3 cellular contexts compared by ENCODE assay signal in the genomic region with DNA sequence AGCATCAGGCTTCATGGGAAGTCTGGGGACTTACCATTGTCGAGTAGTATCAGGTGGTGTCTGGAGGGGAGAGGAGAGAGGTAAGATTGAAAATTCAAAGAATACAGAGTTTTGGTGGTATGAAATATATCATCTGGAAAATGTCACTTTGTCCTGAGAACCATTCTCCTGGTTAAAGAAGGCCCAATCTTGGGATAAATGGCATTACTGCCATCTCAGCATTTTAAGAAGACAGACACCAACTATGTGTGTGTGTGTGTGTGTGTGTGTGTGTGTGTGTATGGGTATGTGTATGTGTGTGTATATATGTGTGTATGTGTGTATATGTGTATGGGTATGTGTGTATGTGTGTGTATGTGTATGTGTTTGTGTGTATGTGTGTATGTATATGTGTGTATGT.
TF ChIP-seq lines count a peak whose summit lies in the region.

No MANE protein-coding gene starts in this region.

TF ChIP-seq in HepG2, 621 proteins besides CTCF, POLR2A, EP300 and RAD21:
- TF ChIP-seq, protein P1, sequence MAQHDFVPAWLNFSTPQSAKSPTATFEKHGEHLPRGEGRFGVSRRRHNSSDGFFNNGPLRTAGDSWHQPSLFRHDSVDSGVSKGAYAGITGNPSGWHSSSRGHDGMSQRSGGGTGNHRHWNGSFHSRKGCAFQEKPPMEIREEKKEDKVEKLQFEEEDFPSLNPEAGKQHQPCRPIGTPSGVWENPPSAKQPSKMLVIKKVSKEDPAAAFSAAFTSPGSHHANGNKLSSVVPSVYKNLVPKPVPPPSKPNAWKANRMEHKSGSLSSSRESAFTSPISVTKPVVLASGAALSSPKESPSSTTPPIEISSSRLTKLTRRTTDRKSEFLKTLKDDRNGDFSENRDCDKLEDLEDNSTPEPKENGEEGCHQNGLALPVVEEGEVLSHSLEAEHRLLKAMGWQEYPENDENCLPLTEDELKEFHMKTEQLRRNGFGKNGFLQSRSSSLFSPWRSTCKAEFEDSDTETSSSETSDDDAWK (CRISPR knock-in tag; IDR thresholded peaks at IDR 0.05) = no peak
- no peak for TF ChIP-seq WIZ (CRISPR knock-in tag; IDR thresholded peaks at IDR 0.05)
- TF ChIP-seq MAFF (IDR thresholded peaks at IDR 0.05; ENCODE audit: low read depth, low read length) = peak; percentile 72
- TF ChIP-seq, protein P2, sequence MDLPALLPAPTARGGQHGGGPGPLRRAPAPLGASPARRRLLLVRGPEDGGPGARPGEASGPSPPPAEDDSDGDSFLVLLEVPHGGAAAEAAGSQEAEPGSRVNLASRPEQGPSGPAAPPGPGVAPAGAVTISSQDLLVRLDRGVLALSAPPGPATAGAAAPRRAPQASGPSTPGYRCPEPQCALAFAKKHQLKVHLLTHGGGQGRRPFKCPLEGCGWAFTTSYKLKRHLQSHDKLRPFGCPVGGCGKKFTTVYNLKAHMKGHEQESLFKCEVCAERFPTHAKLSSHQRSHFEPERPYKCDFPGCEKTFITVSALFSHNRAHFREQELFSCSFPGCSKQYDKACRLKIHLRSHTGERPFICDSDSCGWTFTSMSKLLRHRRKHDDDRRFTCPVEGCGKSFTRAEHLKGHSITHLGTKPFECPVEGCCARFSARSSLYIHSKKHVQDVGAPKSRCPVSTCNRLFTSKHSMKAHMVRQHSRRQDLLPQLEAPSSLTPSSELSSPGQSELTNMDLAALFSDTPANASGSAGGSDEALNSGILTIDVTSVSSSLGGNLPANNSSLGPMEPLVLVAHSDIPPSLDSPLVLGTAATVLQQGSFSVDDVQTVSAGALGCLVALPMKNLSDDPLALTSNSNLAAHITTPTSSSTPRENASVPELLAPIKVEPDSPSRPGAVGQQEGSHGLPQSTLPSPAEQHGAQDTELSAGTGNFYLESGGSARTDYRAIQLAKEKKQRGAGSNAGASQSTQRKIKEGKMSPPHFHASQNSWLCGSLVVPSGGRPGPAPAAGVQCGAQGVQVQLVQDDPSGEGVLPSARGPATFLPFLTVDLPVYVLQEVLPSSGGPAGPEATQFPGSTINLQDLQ (CRISPR knock-in tag; IDR thresholded peaks at IDR 0.05) = no peak
- peak; percentile 57 to 85; a peak in 3 of 4 replicates for TF ChIP-seq MAFK (conservative IDR thresholded peaks at IDR 0.05 in 1 of 2, IDR thresholded peaks at IDR 0.05 in 1 of 2; ENCODE audit: low read length in 2 of 2)
- TF ChIP-seq KDM5B (CRISPR knock-in tag; IDR thresholded peaks at IDR 0.05; ENCODE audit: borderline replicate concordance) = no peak

TF ChIP-seq in IMR-90, 13 proteins besides CTCF, POLR2A, EP300 and RAD21:
- peak; percentile 83 for TF ChIP-seq MAFK (IDR thresholded peaks at IDR 0.05; ENCODE audit: low read depth, low read length)
- no peak for TF ChIP-seq NFE2L2 (IDR thresholded peaks at IDR 0.05; ENCODE audit: low read depth, low read length)
- no peak for TF ChIP-seq CHD1 (IDR thresholded peaks at IDR 0.05; ENCODE audit: low read depth, low read length)

TF ChIP-seq in K562, 482 proteins besides CTCF, POLR2A, EP300 and RAD21:
- TF ChIP-seq HDAC3 (IDR thresholded peaks at IDR 0.05; ENCODE audit: borderline replicate concordance, partially characterized antibody) (no peak), ZNF316 (IDR thresholded peaks at IDR 0.05) (peak; percentile 42), MAFG (tag; conservative IDR thresholded peaks at IDR 0.05) (peak; percentile 43), HIVEP1 (CRISPR knock-in tag; IDR thresholded peaks at IDR 0.05) (no peak), MAFK (IDR thresholded peaks at IDR 0.05; ENCODE audit: low read length) (peak; percentile 24; the same call in 1 of the 2 replicates), ZFPM2 (CRISPR knock-in tag; IDR thresholded peaks at IDR 0.05) (no peak), ZBED1 (IDR thresholded peaks at IDR 0.05) (no peak), RBM14 (IDR thresholded peaks at IDR 0.05; ENCODE audit: borderline replicate concordance, insufficient read depth, low read depth, low read length) (no peak), MAFF (IDR thresholded peaks at IDR 0.05; ENCODE audit: low read length) (0 out of 2 replicates have a peak, but pooled peaks have one; percentile 21)
- TF ChIP-seq, protein P3, sequence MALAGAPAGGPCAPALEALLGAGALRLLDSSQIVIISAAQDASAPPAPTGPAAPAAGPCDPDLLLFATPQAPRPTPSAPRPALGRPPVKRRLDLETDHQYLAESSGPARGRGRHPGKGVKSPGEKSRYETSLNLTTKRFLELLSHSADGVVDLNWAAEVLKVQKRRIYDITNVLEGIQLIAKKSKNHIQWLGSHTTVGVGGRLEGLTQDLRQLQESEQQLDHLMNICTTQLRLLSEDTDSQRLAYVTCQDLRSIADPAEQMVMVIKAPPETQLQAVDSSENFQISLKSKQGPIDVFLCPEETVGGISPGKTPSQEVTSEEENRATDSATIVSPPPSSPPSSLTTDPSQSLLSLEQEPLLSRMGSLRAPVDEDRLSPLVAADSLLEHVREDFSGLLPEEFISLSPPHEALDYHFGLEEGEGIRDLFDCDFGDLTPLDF (CRISPR knock-in tag; IDR thresholded peaks at IDR 0.05) = no peak
- TF ChIP-seq, protein P4, sequence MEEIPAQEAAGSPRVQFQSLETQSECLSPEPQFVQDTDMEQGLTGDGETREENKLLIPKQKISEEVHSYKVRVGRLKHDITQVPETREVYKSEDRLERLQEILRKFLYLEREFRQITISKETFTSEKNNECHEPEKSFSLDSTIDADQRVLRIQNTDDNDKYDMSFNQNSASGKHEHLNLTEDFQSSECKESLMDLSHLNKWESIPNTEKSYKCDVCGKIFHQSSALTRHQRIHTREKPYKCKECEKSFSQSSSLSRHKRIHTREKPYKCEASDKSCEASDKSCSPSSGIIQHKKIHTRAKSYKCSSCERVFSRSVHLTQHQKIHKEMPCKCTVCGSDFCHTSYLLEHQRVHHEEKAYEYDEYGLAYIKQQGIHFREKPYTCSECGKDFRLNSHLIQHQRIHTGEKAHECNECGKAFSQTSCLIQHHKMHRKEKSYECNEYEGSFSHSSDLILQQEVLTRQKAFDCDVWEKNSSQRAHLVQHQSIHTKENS (CRISPR knock-in tag; IDR thresholded peaks at IDR 0.05) = no peak
- TF ChIP-seq, protein P5, sequence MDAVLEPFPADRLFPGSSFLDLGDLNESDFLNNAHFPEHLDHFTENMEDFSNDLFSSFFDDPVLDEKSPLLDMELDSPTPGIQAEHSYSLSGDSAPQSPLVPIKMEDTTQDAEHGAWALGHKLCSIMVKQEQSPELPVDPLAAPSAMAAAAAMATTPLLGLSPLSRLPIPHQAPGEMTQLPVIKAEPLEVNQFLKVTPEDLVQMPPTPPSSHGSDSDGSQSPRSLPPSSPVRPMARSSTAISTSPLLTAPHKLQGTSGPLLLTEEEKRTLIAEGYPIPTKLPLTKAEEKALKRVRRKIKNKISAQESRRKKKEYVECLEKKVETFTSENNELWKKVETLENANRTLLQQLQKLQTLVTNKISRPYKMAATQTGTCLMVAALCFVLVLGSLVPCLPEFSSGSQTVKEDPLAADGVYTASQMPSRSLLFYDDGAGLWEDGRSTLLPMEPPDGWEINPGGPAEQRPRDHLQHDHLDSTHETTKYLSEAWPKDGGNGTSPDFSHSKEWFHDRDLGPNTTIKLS (IDR thresholded peaks at IDR 0.05; ENCODE audit: borderline replicate concordance, low read depth) = no peak
- TF ChIP-seq, protein P6, sequence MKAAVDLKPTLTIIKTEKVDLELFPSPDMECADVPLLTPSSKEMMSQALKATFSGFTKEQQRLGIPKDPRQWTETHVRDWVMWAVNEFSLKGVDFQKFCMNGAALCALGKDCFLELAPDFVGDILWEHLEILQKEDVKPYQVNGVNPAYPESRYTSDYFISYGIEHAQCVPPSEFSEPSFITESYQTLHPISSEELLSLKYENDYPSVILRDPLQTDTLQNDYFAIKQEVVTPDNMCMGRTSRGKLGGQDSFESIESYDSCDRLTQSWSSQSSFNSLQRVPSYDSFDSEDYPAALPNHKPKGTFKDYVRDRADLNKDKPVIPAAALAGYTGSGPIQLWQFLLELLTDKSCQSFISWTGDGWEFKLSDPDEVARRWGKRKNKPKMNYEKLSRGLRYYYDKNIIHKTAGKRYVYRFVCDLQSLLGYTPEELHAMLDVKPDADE (conservative IDR thresholded peaks at IDR 0.05; ENCODE audit: control insufficient read depth, low read depth, low read length) = no peak
- TF ChIP-seq, protein P7, sequence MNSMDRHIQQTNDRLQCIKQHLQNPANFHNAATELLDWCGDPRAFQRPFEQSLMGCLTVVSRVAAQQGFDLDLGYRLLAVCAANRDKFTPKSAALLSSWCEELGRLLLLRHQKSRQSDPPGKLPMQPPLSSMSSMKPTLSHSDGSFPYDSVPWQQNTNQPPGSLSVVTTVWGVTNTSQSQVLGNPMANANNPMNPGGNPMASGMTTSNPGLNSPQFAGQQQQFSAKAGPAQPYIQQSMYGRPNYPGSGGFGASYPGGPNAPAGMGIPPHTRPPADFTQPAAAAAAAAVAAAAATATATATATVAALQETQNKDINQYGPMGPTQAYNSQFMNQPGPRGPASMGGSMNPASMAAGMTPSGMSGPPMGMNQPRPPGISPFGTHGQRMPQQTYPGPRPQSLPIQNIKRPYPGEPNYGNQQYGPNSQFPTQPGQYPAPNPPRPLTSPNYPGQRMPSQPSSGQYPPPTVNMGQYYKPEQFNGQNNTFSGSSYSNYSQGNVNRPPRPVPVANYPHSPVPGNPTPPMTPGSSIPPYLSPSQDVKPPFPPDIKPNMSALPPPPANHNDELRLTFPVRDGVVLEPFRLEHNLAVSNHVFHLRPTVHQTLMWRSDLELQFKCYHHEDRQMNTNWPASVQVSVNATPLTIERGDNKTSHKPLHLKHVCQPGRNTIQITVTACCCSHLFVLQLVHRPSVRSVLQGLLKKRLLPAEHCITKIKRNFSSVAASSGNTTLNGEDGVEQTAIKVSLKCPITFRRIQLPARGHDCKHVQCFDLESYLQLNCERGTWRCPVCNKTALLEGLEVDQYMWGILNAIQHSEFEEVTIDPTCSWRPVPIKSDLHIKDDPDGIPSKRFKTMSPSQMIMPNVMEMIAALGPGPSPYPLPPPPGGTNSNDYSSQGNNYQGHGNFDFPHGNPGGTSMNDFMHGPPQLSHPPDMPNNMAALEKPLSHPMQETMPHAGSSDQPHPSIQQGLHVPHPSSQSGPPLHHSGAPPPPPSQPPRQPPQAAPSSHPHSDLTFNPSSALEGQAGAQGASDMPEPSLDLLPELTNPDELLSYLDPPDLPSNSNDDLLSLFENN (IDR thresholded peaks at IDR 0.05; ENCODE audit: low read depth in 2 of 2, low read length in 2 of 2) = no peak
TF ChIP-seq in K562: peak in this region for 4.
